22 cellular contexts compared by ENCODE assay signal in genomic region chr11:93501856-93502255, GRCh38.
"Had no signal": no experiment of that assay in that cellular context is flagged by ENCODE, and none has a peak within 500 bp of the region (broad histone marks: within the 10 kb centered on the region; RNA-seq: fewer than 3 reads in every experiment).

No MANE protein-coding gene starts in this region.

- H3K4me3 Mint-ChIP-seq: memory B cell; mesothelial cell of epicardium; natural killer cell treated with Interleukin-12 subunit alpha and Interleukin-12 subunit beta and Interleukin-15 and Interleukin-18, amount 100 ng/mL, for 72 hours; neural progenitor cell; type B pancreatic cell had no signal

- H3K9me3 Mint-ChIP-seq: natural killer cell treated with Interleukin-12 subunit alpha and Interleukin-12 subunit beta and Interleukin-15 and Interleukin-18, amount 100 ng/mL, for 72 hours had no signal

- H3K4me2 ChIP-seq: neural progenitor cell had no signal

- DNase-seq: cortex of kidney; dorsolateral prefrontal cortex; effector CD8-positive, alpha-beta T cell; foreskin melanocyte; heart left ventricle; hypothalamus; kidney glomerular epithelial cell; left lung; lower lobe of right lung; occipital lobe; pancreas; stimulated activated naive CD4-positive, alpha-beta T cell; stomach had no signal

- H3K36me3 ChIP-seq: lower lobe of right lung, neural progenitor cell, pancreas, prostate gland had no signal

- FAIRE-seq: islet of Langerhans, pancreas, urothelium cell line had no signal

- H3K27ac ChIP-seq: dorsolateral prefrontal cortex, heart left ventricle, left lung, lower lobe of right lung, neural progenitor cell, pancreas, prostate gland, stomach had no signal

- ATAC-seq: heart left ventricle; left lung; lower lobe of right lung; natural killer cell treated with Interleukin-12 subunit alpha and Interleukin-12 subunit beta and Interleukin-15 and Interleukin-18, amount 100 ng/mL, for 72 hours; sciatic nerve had no signal

- H3K27me3 Mint-ChIP-seq: memory B cell; natural killer cell treated with Interleukin-12 subunit alpha and Interleukin-12 subunit beta and Interleukin-15 and Interleukin-18, amount 100 ng/mL, for 72 hours; type B pancreatic cell had no signal

- H3K9me3 ChIP-seq: heart left ventricle, left lung, lower lobe of right lung, pancreas, prostate gland, stomach had no signal

- H2AFZ ChIP-seq: neural progenitor cell had no signal

- H3K27ac Mint-ChIP-seq: memory B cell; mesothelial cell of epicardium; natural killer cell treated with Interleukin-12 subunit alpha and Interleukin-12 subunit beta and Interleukin-15 and Interleukin-18, amount 100 ng/mL, for 72 hours; neural progenitor cell; type B pancreatic cell had no signal

- H3K4me1 ChIP-seq: lower lobe of right lung, pancreas had no signal

- H3K4me1 Mint-ChIP-seq: memory B cell had no signal

- H3K36me3 Mint-ChIP-seq: natural killer cell treated with Interleukin-12 subunit alpha and Interleukin-12 subunit beta and Interleukin-15 and Interleukin-18, amount 100 ng/mL, for 72 hours had no signal

- H3K27me3 ChIP-seq: dorsolateral prefrontal cortex, heart left ventricle, left lung, neural progenitor cell, pancreas, stomach had no signal

- H3K4me3 ChIP-seq: dorsolateral prefrontal cortex, heart left ventricle, left lung, lower lobe of right lung, neural progenitor cell, pancreas, prostate gland, stomach had no signal

- H3K9ac ChIP-seq: neural progenitor cell had no signal
